8 cellular contexts compared by ENCODE assay signal in the genomic region with DNA sequence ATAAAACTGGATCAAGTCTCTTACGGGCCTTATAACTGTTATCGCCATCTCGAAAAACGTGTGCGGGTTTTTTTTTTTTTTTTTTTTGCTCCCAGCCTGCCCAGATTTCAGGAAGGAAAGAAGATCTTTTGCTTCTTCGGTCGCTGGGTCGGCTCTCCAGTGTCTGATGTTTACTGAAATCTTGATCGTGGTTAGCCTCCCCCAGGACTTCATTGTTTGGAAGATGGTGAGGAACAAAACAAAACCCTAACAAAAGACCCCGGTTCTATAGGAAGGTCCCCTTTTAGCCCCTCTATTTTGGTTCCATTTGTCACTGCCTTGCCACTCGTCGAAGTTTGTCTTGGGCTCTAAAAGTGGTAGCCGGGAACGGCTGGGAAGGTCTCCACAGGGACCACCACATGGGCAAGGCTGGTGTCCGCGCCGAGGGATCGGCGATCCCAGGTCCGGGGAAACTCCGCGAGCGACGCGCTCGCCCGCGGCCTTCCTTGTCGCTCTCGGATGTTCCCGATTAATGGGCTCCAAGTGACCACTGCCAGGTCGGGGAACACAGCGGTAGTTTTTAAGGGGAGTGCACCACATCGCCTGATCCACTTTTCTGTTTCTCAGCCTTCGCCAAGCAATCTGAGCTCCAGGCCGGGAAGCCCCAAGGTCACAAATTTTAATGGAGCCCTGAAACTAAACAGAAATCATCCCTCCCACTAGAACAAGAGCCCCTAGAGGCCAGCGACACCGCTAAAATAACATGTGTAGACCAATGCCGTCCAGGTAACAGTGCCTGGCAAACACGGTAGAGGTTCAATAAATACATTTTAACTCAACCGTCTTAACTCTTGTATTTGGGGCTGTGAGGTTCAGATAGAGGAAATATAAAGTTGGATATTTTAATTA. TPM values are rescaled to one million over a fixed set of nuclear protein-coding genes. Genes with fewer than 3 reads are reported as not detected.
DNase-seq lines count a peak whose midpoint lies in the region; FAIRE-seq and TF ChIP-seq lines count a peak whose summit lies in the region.

No MANE protein-coding gene starts in this region.

- intact Hi-C loops in CD14-positive monocyte (cut with micrococcal nuclease) = loop anchor here (1.0 to 10.0 kb wide), 3 partner anchors 46 to 88 kb away; no protein-coding TSS in a partner anchor
- intact Hi-C loops in transverse colon (cut with DNase I; ENCODE audit: low total_unique reads) = no loop called here

- H3K4me3 Mint-ChIP-seq in CD14-positive monocyte (peak overlapping the region; percentile 94 to 95), nephron progenitor cell (peak overlapping the region; percentile 94)

- H3K36me3 ChIP-seq in HUES48 (ENCODE audit: control insufficient read depth, insufficient read depth, low read length) (peaks cover 14% of the 10 kb centered on the region), Peyer's patch (peaks cover 0 to 6% (median 0%) of the 10 kb centered on the region in 3 donors), transverse colon (peaks cover 0 to 7% (median 3%) of the 10 kb centered on the region in 4 donors)

- FAIRE-seq in GM19239 (lab: Jason Lieb, UNC) = peak; percentile 85

- in situ Hi-C loops in transverse colon (cut with MboI; ENCODE audit: low pct_ligation_motif_present in 1 of 4, low pct_unique_long_range_greater_than_20kb in 1 of 4, low sequenced_read_pairs in 3 of 4) = no loop called here

- H3K36me3 Mint-ChIP-seq in CD14-positive monocyte (peaks cover 8 to 15% of the 10 kb centered on the region in 2 donors), nephron progenitor cell (ENCODE audit: low read depth) (peaks cover 28% of the 10 kb centered on the region)

- peak overlapping the region; percentile 76 for H3K4me3 ChIP-seq in HUES48 (ENCODE audit: low read depth, low read length)
- peak overlapping the region; percentile 65 to 73 (median 65) for H3K4me3 ChIP-seq in Peyer's patch
- peak overlapping the region; percentile 81 for H3K4me3 ChIP-seq in fibroblast of the aortic adventitia (ENCODE audit: low read depth, low read length)
- peak overlapping the region; percentile 51 to 78 (median 64) for H3K4me3 ChIP-seq in transverse colon

- H3K27me3 ChIP-seq in HUES48 (ENCODE audit: control insufficient read depth, insufficient read depth, low read length) (no peaks in the 10 kb centered on the region), Peyer's patch (no peaks in the 10 kb centered on the region), transverse colon (no peaks in the 10 kb centered on the region)

- peak; percentile 54 for DNase-seq in CD14-positive monocyte (ENCODE audit: low spot score)
- DNase-seq in GM19239 (ENCODE audit: insufficient read length, low spot score) = no peak
- peak; percentile 63 to 77 (median 71) for DNase-seq in Peyer's patch
- peak; percentile 13 for DNase-seq in activated gamma-delta T cell (lab: John Stamatoyannopoulos, UW)
- DNase-seq in fibroblast of the aortic adventitia (ENCODE audit: low read depth) = peak; percentile 50
- peak; percentile 63 for DNase-seq in nephron progenitor cell
- peak; percentile 60 for DNase-seq in transverse colon

- H3K9me3 ChIP-seq in HUES48 (ENCODE audit: control insufficient read depth, insufficient read depth, low read length) = no peaks in the 10 kb centered on the region
- H3K9me3 ChIP-seq in Peyer's patch = no peaks in the 10 kb centered on the region
- H3K9me3 ChIP-seq in transverse colon = no peaks in the 10 kb centered on the region

- H3K27ac ChIP-seq in HUES48 (ENCODE audit: low read depth, low read length) (peak overlapping the region; percentile 96), Peyer's patch (peak overlapping the region; percentile 94 to 98 (median 95)), transverse colon (peak overlapping the region; percentile 95 to 99 (median 97))

- peaks cover 0 to 4% (median 2%) of the 10 kb centered on the region in 7 donors for H3K9me3 Mint-ChIP-seq in CD14-positive monocyte
- H3K9me3 Mint-ChIP-seq in nephron progenitor cell = no peaks in the 10 kb centered on the region

- H3K4me1 ChIP-seq in HUES48 (ENCODE audit: control insufficient read depth, insufficient read depth, low read length) = no peaks in the 10 kb centered on the region
- peaks cover 0 to 8% (median 0%) of the 10 kb centered on the region in 4 donors for H3K4me1 ChIP-seq in Peyer's patch
- peaks cover 0 to 20% (median 11%) of the 10 kb centered on the region in 4 donors for H3K4me1 ChIP-seq in transverse colon

- H3K27me3 Mint-ChIP-seq in CD14-positive monocyte (ENCODE audit: low read depth in 3 of 3) (peaks cover 3 to 6% (median 4%) of the 10 kb centered on the region in 3 donors), nephron progenitor cell (ENCODE audit: low read depth, poor library complexity) (peaks cover 6% of the 10 kb centered on the region)

- no peak for TF ChIP-seq EP300 in transverse colon (IDR thresholded peaks at IDR 0.05; ENCODE audit: low read depth)

- H3K27ac Mint-ChIP-seq in CD14-positive monocyte (peak overlapping the region; percentile 98 to 99 (median 99)), nephron progenitor cell (peak overlapping the region; percentile 99)

- 0 to 4% methylated on average over 13 to 41 of the region's 41 CpGs for WGBS in transverse colon (ENCODE audit: low coverage in 1 of 2), 2 donors

- H3K4me1 Mint-ChIP-seq in CD14-positive monocyte (peaks cover 29% of the 10 kb centered on the region), nephron progenitor cell (peaks cover 31% of the 10 kb centered on the region)

- peak overlapping the region; percentile 87 for H3K9ac ChIP-seq in HUES48 (ENCODE audit: low read depth, low read length)

- TF ChIP-seq CTCF in CD14-positive monocyte (IDR thresholded peaks at IDR 0.05) (peak; percentile 24), Peyer's patch (IDR thresholded peaks at IDR 0.05) (peak in 4 of 6 experiments; percentile 15 to 46 (median 36)), fibroblast of the aortic adventitia (IDR thresholded peaks at IDR 0.05; ENCODE audit: insufficient read depth, low read length) (peak; percentile 33), nephron progenitor cell (IDR thresholded peaks at IDR 0.05) (no peak), transverse colon (IDR thresholded peaks at IDR 0.05) (peak in 4 of 5 experiments; percentile 34 to 53 (median 46))

- TF ChIP-seq POLR2A in Peyer's patch (IDR thresholded peaks at IDR 0.05) = peak in 1 of 2 donors; percentile 8
- TF ChIP-seq POLR2A in transverse colon (IDR thresholded peaks at IDR 0.05) = peak; percentile 11

RNA-seq across cellular contexts. Expression of gene TRIM27, which starts 27.0 kb away (rescaled TPM):
- 10 to 100 TPM; 42.2 to 44.0 TPM for polyA plus RNA-seq in CD14-positive monocyte
- total RNA-seq in Peyer's patch = 10 to 100 TPM; 52.2 to 71.4 (median 64.2) TPM
- 32.7 and 49.7 TPM in 2 replicates for total RNA-seq in fibroblast of the aortic adventitia (ENCODE audit: low replicate concordance)
- 100 to 1,000 TPM in 1 of 4 donors, 10 to 100 TPM in 3; 27.3 to 237 (median 48.9) TPM for total RNA-seq in transverse colon
